22 cellular contexts compared by ENCODE assay signal in genomic region chr13:112810608-112811007, GRCh38.
DNase-seq lines count a peak whose midpoint lies in the region; TF ChIP-seq lines count a peak whose summit lies in the region.
"Had no signal": no experiment of that assay in that cellular context is flagged by ENCODE, and none has a peak within 500 bp of the region (broad histone marks: within the 10 kb centered on the region; RNA-seq: fewer than 3 reads in every experiment).

No MANE protein-coding gene starts in this region.

- H3K9me3 Mint-ChIP-seq in glutamatergic neuron (ENCODE audit: unreplicated experiment) (peaks cover 16% of the 10 kb centered on the region), chondrocyte (ENCODE audit: low read depth) (no peaks in the 10 kb centered on the region)
- H3K9me3 Mint-ChIP-seq: CD4-positive, alpha-beta T cell; CD8-positive, alpha-beta T cell had no signal

- peaks cover 0 to 26% (median 2%) of the 10 kb centered on the region in 4 donors for H3K36me3 ChIP-seq in sigmoid colon

- H3K27ac Mint-ChIP-seq in glutamatergic neuron (ENCODE audit: unreplicated experiment) (peak overlapping the region; percentile 18), chondrocyte (ENCODE audit: unreplicated experiment) (no peak overlapping the region)
- H3K27ac Mint-ChIP-seq: B cell; CD4-positive, alpha-beta T cell; CD8-positive, alpha-beta T cell had no signal

- DNase-seq in glutamatergic neuron (no peak), mesenteric fat pad (ENCODE audit: low spot score) (peak; percentile 76), sigmoid colon (peak; percentile 27), COLO668 (lab: John Stamatoyannopoulos, UW; ENCODE audit: unreplicated experiment) (no peak), chondrocyte (ENCODE audit: low spot score) (no peak)
- DNase-seq: AML-193; CD4-positive, alpha-beta T cell; CD8-positive, alpha-beta T cell; COR-L47; DMS 273 treated with DMSO at 0.1 percent for 48 hours; DMS153; DMS53; DMS79; DND-41; EL; GDM1 had no signal

- 96 to 98% methylated on average over 14 of the region's 14 CpGs for WGBS in sigmoid colon, 2 donors

- H3K27me3 Mint-ChIP-seq in glutamatergic neuron (ENCODE audit: unreplicated experiment): peaks cover 18% of the 10 kb centered on the region
- H3K27me3 Mint-ChIP-seq in chondrocyte (ENCODE audit: low read depth): no peaks in the 10 kb centered on the region
- H3K27me3 Mint-ChIP-seq: B cell; CD4-positive, alpha-beta T cell had no signal

- TF ChIP-seq CTCF in glutamatergic neuron (IDR thresholded peaks at IDR 0.05; ENCODE audit: partially characterized antibody, unreplicated experiment) (no peak), sigmoid colon (IDR thresholded peaks at IDR 0.05) (no peak), chondrocyte (IDR thresholded peaks at IDR 0.05) (no peak)

- no peaks in the 10 kb centered on the region for H3K4me1 ChIP-seq in sigmoid colon
- H3K4me1 ChIP-seq: A549; BLaER1 treated with 17β-estradiol and CSF1 and Interleukin-3, amounts not matched to agents 10 nM and 100 nM had no signal

- no peak for TF ChIP-seq EP300 in sigmoid colon (IDR thresholded peaks at IDR 0.05)

- H3K4me1 Mint-ChIP-seq in glutamatergic neuron (ENCODE audit: low read depth, unreplicated experiment) (peaks cover 32% of the 10 kb centered on the region), chondrocyte (ENCODE audit: low read depth) (no peaks in the 10 kb centered on the region)
- H3K4me1 Mint-ChIP-seq: B cell had no signal

- TF ChIP-seq POLR2A in sigmoid colon (IDR thresholded peaks at IDR 0.05): no peak

- intact Hi-C loops in sigmoid colon (cut with DNase I): no loop called here

- H3K9me3 ChIP-seq in sigmoid colon: no peaks in the 10 kb centered on the region
- H3K9me3 ChIP-seq: A549 had no signal

- no peak overlapping the region for H3K27ac ChIP-seq in sigmoid colon
- H3K27ac ChIP-seq: 22Rv1; A549; BLaER1 treated with 17β-estradiol and CSF1 and Interleukin-3, amounts not matched to agents 10 nM and 100 nM; C4-2B had no signal

- no peak overlapping the region for H3K4me3 ChIP-seq in sigmoid colon
- H3K4me3 ChIP-seq: A549; BLaER1 treated with 17β-estradiol and CSF1 and Interleukin-3, amounts not matched to agents 10 nM and 100 nM; GM12878 had no signal

- H3K27me3 ChIP-seq in sigmoid colon: no peaks in the 10 kb centered on the region
- H3K27me3 ChIP-seq: BLaER1 treated with 17β-estradiol and CSF1 and Interleukin-3, amounts not matched to agents 10 nM and 100 nM had no signal

- H3K4me3 Mint-ChIP-seq in glutamatergic neuron (ENCODE audit: unreplicated experiment) (no peak overlapping the region), chondrocyte (ENCODE audit: unreplicated experiment) (no peak overlapping the region)
- H3K4me3 Mint-ChIP-seq: B cell; CD4-positive, alpha-beta T cell; CD8-positive, alpha-beta T cell had no signal

- H3K36me3 Mint-ChIP-seq in glutamatergic neuron (ENCODE audit: unreplicated experiment): peaks cover 32% of the 10 kb centered on the region
- peaks cover 16% of the 10 kb centered on the region for H3K36me3 Mint-ChIP-seq in chondrocyte (ENCODE audit: low read depth)

Comparison
In these comparisons a context has a peak if more than half of its experiments do, and no peak if none do; other contexts are left out.
1. DNase-seq: peak in mesenteric fat pad (single experiment) and sigmoid colon (single experiment); none in glutamatergic neuron (single experiment), COLO668 (single experiment) and chondrocyte (single experiment).